1 cellular context compared by ENCODE assay signal in genomic region chr7:87541648-87542047, GRCh38.
TF ChIP-seq lines count a peak whose summit lies in the region.

No MANE protein-coding gene starts in this region.

TF ChIP-seq in H1, 55 proteins besides CTCF, POLR2A, EP300 and RAD21 (continued from another document):
- TF ChIP-seq YY1 (IDR thresholded peaks at IDR 0.05; ENCODE audit: low read depth, low read length) (no peak), ZNF274 (IDR thresholded peaks at IDR 0.05; ENCODE audit: borderline replicate concordance, extremely low read depth, low read length) (no peak), CEBPB (IDR thresholded peaks at IDR 0.05; ENCODE audit: low read depth, low read length) (no peak), TAF1 (IDR thresholded peaks at IDR 0.05; ENCODE audit: low read depth, low read length) (no peak), CBX8 (IDR thresholded peaks at IDR 0.05; ENCODE audit: borderline replicate concordance, low read depth, low read length) (no peak), KDM4A (IDR thresholded peaks at IDR 0.05; ENCODE audit: low read depth, low read length, severe bottlenecking) (no peak), POU5F1 (IDR thresholded peaks at IDR 0.05; ENCODE audit: low read depth, low read length) (no peak), PHF8 (conservative IDR thresholded peaks at IDR 0.05; ENCODE audit: low read depth, low read length) (no peak), SP2 (IDR thresholded peaks at IDR 0.05; ENCODE audit: low read length) (no peak), GTF2F1 (IDR thresholded peaks at IDR 0.05; ENCODE audit: borderline replicate concordance, low read depth, low read length) (no peak), TAF7 (optimal IDR thresholded peaks at IDR 0.05; ENCODE audit: borderline replicate concordance, low read depth, low read length) (no peak), TBP (IDR thresholded peaks at IDR 0.05; ENCODE audit: low read depth, low read length) (no peak), BRCA1 (IDR thresholded peaks at IDR 0.05; ENCODE audit: low read depth, low read length) (no peak), SIN3A (conservative IDR thresholded peaks at IDR 0.05 in 1 of 2, IDR thresholded peaks at IDR 0.05 in 1 of 2; ENCODE audit: low read depth in 1 of 2, low read length in 2 of 2) (no peak), NANOG (IDR thresholded peaks at IDR 0.05; ENCODE audit: insufficient read depth, low read depth, low read length, poor library complexity, severe bottlenecking) (no peak), KDM1A (IDR thresholded peaks at IDR 0.05; ENCODE audit: borderline replicate concordance, low read length) (no peak), EZH2 (IDR thresholded peaks at IDR 0.05; ENCODE audit: low read depth, low read length, severe bottlenecking) (no peak), SP1 (IDR thresholded peaks at IDR 0.05; ENCODE audit: low read depth, low read length) (no peak), CBX5 (IDR thresholded peaks at IDR 0.05; ENCODE audit: low read depth, low read length) (no peak)
